8 cellular contexts compared by ENCODE assay signal in genomic region chr5:139388198-139388821, GRCh38. TPM values are rescaled to one million over a fixed set of nuclear protein-coding genes. Genes with fewer than 3 reads are reported as not detected.
A peak's percentile ranks its signal among the peaks of the same experiment; 100 is the strongest.
DNase-seq lines count a peak whose midpoint lies in the region; ATAC-seq and TF ChIP-seq lines count a peak whose summit lies in the region.

No MANE protein-coding gene starts in this region.

- no peak for TF ChIP-seq CTCF in heart left ventricle (IDR thresholded peaks at IDR 0.05)

- DNase-seq in activated CD4-positive, alpha-beta T cell treated with anti-CD3 and anti-CD28 coated beads for 36 hours: no peak
- DNase-seq in activated CD4-positive, alpha-beta T cell treated with anti-CD3 and anti-CD28 coated beads for 48 hours: no peak
- peak; percentile 82 for DNase-seq in NCI-H526 treated with DMSO at 0.1 percent for 48 hours (lab: John Stamatoyannopoulos, UW)
- peak in 1 of 5 donors; percentile 60 for DNase-seq in heart left ventricle
- no peak for DNase-seq in ecto neural progenitor cell (ENCODE audit: low spot score)

- no peak overlapping the region for H3K4me3 Mint-ChIP-seq in activated CD4-positive, alpha-beta T cell treated with anti-CD3 and anti-CD28 coated beads for 36 hours

- peaks cover 0 to 10% (median 0%) of the 10 kb centered on the region in 9 donors for H3K27me3 ChIP-seq in heart left ventricle

- H3K4me1 Mint-ChIP-seq in activated CD4-positive, alpha-beta T cell treated with anti-CD3 and anti-CD28 coated beads for 36 hours: peaks cover 56% of the 10 kb centered on the region

- no peaks in the 10 kb centered on the region for H3K9me3 ChIP-seq in heart left ventricle

- H3K4me1 ChIP-seq in heart left ventricle: peaks cover 2 to 73% (median 48%) of the 10 kb centered on the region in 12 donors

- peak overlapping the region; percentile 31 for H3K27ac Mint-ChIP-seq in activated CD4-positive, alpha-beta T cell treated with anti-CD3 and anti-CD28 coated beads for 36 hours

- 10 to 33% (median 12%) methylated on average over 7 to 8 of the region's 8 CpGs for WGBS in heart left ventricle, 4 donors

- peak overlapping the region in 1 of 12 donors; percentile 16 for H3K4me3 ChIP-seq in heart left ventricle
- peak overlapping the region in 1 of 7 experiments; percentile 8 for H3K4me3 ChIP-seq in skin epidermis

- H3K27ac ChIP-seq in heart left ventricle: peak overlapping the region in 4 of 12 donors; percentile 1 to 16 (median 6)
- peak overlapping the region in 11 of 21 experiments; percentile 1 to 69 (median 19) for H3K27ac ChIP-seq in skin epidermis

- peaks cover 0 to 14% (median 0%) of the 10 kb centered on the region in 9 donors for H3K36me3 ChIP-seq in heart left ventricle

- ATAC-seq in activated CD4-positive, alpha-beta T cell treated with anti-CD3 and anti-CD28 coated beads for 36 hours: no peak
- peak in 3 of 4 donors; percentile 14 to 41 (median 17) for ATAC-seq in heart left ventricle
- no peak for ATAC-seq in GM21737 (IDR thresholded peaks at IDR 0.05; ENCODE audit: unreplicated experiment)
- ATAC-seq in HG03139 (IDR thresholded peaks at IDR 0.05; ENCODE audit: unreplicated experiment): no peak

- peaks cover 2% of the 10 kb centered on the region for H3K36me3 Mint-ChIP-seq in activated CD4-positive, alpha-beta T cell treated with anti-CD3 and anti-CD28 coated beads for 36 hours (ENCODE audit: low read depth)

- no peak for TF ChIP-seq POLR2A in heart left ventricle (IDR thresholded peaks at IDR 0.05)

- H3K27me3 Mint-ChIP-seq in activated CD4-positive, alpha-beta T cell treated with anti-CD3 and anti-CD28 coated beads for 36 hours: no peaks in the 10 kb centered on the region

- H3K9me3 Mint-ChIP-seq in activated CD4-positive, alpha-beta T cell treated with anti-CD3 and anti-CD28 coated beads for 36 hours (ENCODE audit: low read depth): no peaks in the 10 kb centered on the region

- CTCF ChIA-PET in activated CD4-positive, alpha-beta T cell treated with anti-CD3 and anti-CD28 coated beads for 36 hours (lab: Charles Lee): interaction anchor here (1.2 to 1.7 kb wide), 4 partner anchors 16 to 89 kb away, joined by 3 to 8 read pairs (median 4); partner anchors contain the start of genes PAIP2 and SPATA24

- intact Hi-C loops in activated CD4-positive, alpha-beta T cell treated with anti-CD3 and anti-CD28 coated beads for 36 hours (cut with DNase I, micrococcal nuclease): no loop called here
- intact Hi-C loops in heart left ventricle (cut with DNase I): loop anchor here in 1 of 10 donors (5.0 kb wide), 1 partner anchor 34 kb away; no protein-coding TSS in a partner anchor

- POLR2A ChIA-PET in activated CD4-positive, alpha-beta T cell treated with anti-CD3 and anti-CD28 coated beads for 36 hours (lab: Charles Lee): interaction anchor here (0.5 to 1.4 kb wide), 2 partner anchors 26 to 63 kb away, joined by 3 to 4 read pairs; no protein-coding TSS in a partner anchor

RNA-seq across cellular contexts. Expression of gene MZB1, which starts 1.4 kb away (rescaled TPM):
- 1 to 10 TPM; 7.8 to 9.8 TPM for total RNA-seq in activated CD4-positive, alpha-beta T cell treated with anti-CD3 and anti-CD28 coated beads for 36 hours
- 1 to 10 TPM in 3 of 9 donors, under 1 TPM in 4, not detected in 2; 0.31 to 5.2 (median 0.97) TPM for total RNA-seq in heart left ventricle
- under 1 TPM; 0.33 to 0.72 TPM for polyA plus RNA-seq in heart left ventricle

RNA-seq across cellular contexts. Expression of gene SLC23A1, which starts 5.2 kb away (rescaled TPM):
- under 1 TPM; 0.43 to 0.53 TPM for total RNA-seq in activated CD4-positive, alpha-beta T cell treated with anti-CD3 and anti-CD28 coated beads for 36 hours
- not detected for total RNA-seq in heart left ventricle
- polyA plus RNA-seq in heart left ventricle: not detected

RNA-seq across cellular contexts. Expression of gene PROB1, which starts 6.6 kb away (rescaled TPM):
- total RNA-seq in activated CD4-positive, alpha-beta T cell treated with anti-CD3 and anti-CD28 coated beads for 36 hours: 1 to 10 TPM; 3.2 TPM
- total RNA-seq in heart left ventricle: 10 to 100 TPM; 26.6 to 63.4 (median 38.1) TPM
- 10 to 100 TPM; 18.9 to 34.3 TPM for polyA plus RNA-seq in heart left ventricle

RNA-seq across cellular contexts. Expression of gene SPATA24, which starts 15.6 kb away (rescaled TPM):
- 1 to 10 TPM; 4.6 to 5.9 TPM for total RNA-seq in activated CD4-positive, alpha-beta T cell treated with anti-CD3 and anti-CD28 coated beads for 36 hours
- 10 to 100 TPM; 10.7 to 25.9 (median 16.0) TPM for total RNA-seq in heart left ventricle
- 10 to 100 TPM; 12.6 to 37.8 TPM for polyA plus RNA-seq in heart left ventricle

RNA-seq across cellular contexts. Expression of gene PAIP2, which starts 46.7 kb away (rescaled TPM):
- total RNA-seq in activated CD4-positive, alpha-beta T cell treated with anti-CD3 and anti-CD28 coated beads for 36 hours: 100 to 1,000 TPM; 101 to 126 TPM
- 100 to 1,000 TPM; 111 to 154 (median 132) TPM for total RNA-seq in heart left ventricle
- 100 to 1,000 TPM in 1 of 2 donors, 10 to 100 TPM in 1; 93.2 to 138 TPM for polyA plus RNA-seq in heart left ventricle

Comparison
In these comparisons a context has a peak if more than half of its experiments do, and no peak if none do; other contexts are left out.
1. ATAC-seq: peak in heart left ventricle (3 of 4); none in activated CD4-positive, alpha-beta T cell treated with anti-CD3 and anti-CD28 coated beads for 36 hours (single experiment), GM21737 (single experiment) and HG03139 (single experiment).
2. RNA of gene PROB1, which starts 6.6 kb away (total RNA-seq): 26.6 to 63.4 TPM in heart left ventricle; 3.2 TPM in activated CD4-positive, alpha-beta T cell treated with anti-CD3 and anti-CD28 coated beads for 36 hours; every median in the first group is over 4 times any median in the second.